ENCODE assay signal across 21 cellular contexts in the genomic region with DNA sequence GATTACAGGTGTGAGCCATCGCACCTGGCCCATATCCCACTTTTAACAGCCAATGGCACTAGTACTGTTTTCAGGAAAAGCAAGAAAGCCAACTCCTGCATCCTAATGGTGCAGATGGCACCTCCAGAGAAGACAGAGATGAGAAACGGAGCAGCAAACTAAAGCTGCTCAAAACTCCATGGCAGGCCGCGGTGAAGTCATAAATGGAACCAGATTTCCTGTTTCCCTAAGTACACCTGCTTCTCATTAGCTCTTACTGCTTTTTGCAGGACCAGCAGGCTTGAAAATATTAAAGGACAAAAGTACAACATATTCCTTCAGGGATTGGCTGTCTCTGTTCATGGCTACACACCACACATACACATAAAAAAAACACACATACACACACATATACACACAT. TPM values are rescaled to one million over a fixed set of nuclear protein-coding genes. Genes with fewer than 3 reads are reported as not detected.
DNase-seq lines count a peak whose midpoint lies in the region; ATAC-seq and TF ChIP-seq lines count a peak whose summit lies in the region.
"Had no signal": no experiment of that assay in that cellular context is flagged by ENCODE, and none has a peak within 500 bp of the region (broad histone marks: within the 10 kb centered on the region; RNA-seq: fewer than 3 reads in every experiment).

No MANE protein-coding gene starts in this region.

- CTCF ChIA-PET in GM10248 (lab: Yijun Ruan, JAX): interaction anchor here (1.2 to 6.2 kb wide), 9 partner anchors 11 to 68 kb away, joined by 3 to 30 read pairs (median 7); partner anchors contain the start of gene MAPK1IP1L

- DNase-seq in DMS 273 (lab: John Stamatoyannopoulos, UW; ENCODE audit: unreplicated experiment): peak; percentile 28
- no peak for DNase-seq in DMS 273 treated with DMSO at 0.1 percent for 48 hours (lab: John Stamatoyannopoulos, UW)
- peak; percentile 10 for DNase-seq in NCI-H2171 (lab: John Stamatoyannopoulos, UW)
- DNase-seq in fibroblast of the aortic adventitia (ENCODE audit: low read depth): peak; percentile 53
- no peak for DNase-seq in transverse colon
- no peak for DNase-seq in foreskin keratinocyte
- DNase-seq in NCI-H1436 treated with DMSO at 0.1 percent for 48 hours (lab: John Stamatoyannopoulos, UW): no peak
- DNase-seq in GM10248 (ENCODE audit: extremely low spot score): no peak
- DNase-seq: activated CD4-positive, CD25-positive, alpha-beta regulatory T cell treated with anti-CD3 and anti-CD28 coated beads, Interleukin-2, amount 50 U/mL, for 72 hours; activated CD8-positive, alpha-beta memory T cell treated with anti-CD3 and anti-CD28 coated beads for 24 hours; activated T-cell treated with anti-CD3 and anti-CD28 coated beads, Interleukin-2, amount 50 U/mL, for 24 hours; amniotic stem cell; foreskin melanocyte; immature natural killer cell; left ventricle myocardium superior; MM.1S; NCI-H1417 treated with DMSO at 0.1 percent for 48 hours; psoas muscle had no signal

- in situ Hi-C loops in transverse colon (cut with MboI; ENCODE audit: low pct_ligation_motif_present in 1 of 4, low pct_unique_long_range_greater_than_20kb in 1 of 4, low sequenced_read_pairs in 3 of 4): loop anchor here in 2 of 4 donors (5.0 to 10.0 kb wide), 2 partner anchors 62 to 65 kb away; no protein-coding TSS in a partner anchor

- 61 to 95% methylated on average over 3 to 4 of the region's 4 CpGs for WGBS in transverse colon (ENCODE audit: low coverage in 1 of 2), 2 donors

- intact Hi-C loops in transverse colon (cut with DNase I; ENCODE audit: low total_unique reads): no loop called here

- no peak for TF ChIP-seq EP300 in transverse colon (IDR thresholded peaks at IDR 0.05; ENCODE audit: low read depth)

- H3K27ac ChIP-seq in transverse colon: peak overlapping the region; percentile 64 to 73 (median 68)
- no peak overlapping the region for H3K27ac ChIP-seq in foreskin keratinocyte
- H3K27ac ChIP-seq: 22Rv1, C4-2B, psoas muscle had no signal

- H3K9me3 ChIP-seq in transverse colon: no peaks in the 10 kb centered on the region
- H3K9me3 ChIP-seq: psoas muscle had no signal

- no peak for ATAC-seq in foreskin keratinocyte
- ATAC-seq: HCT116, left ventricle myocardium superior, psoas muscle had no signal

- POLR2A ChIA-PET in GM10248 (lab: Yijun Ruan, JAX): no interaction called here

- no peaks in the 10 kb centered on the region for H3K36me3 ChIP-seq in transverse colon

- H3K4me1 ChIP-seq in transverse colon (peaks cover 0 to 33% (median 1%) of the 10 kb centered on the region in 4 donors), foreskin keratinocyte (peaks cover 7% of the 10 kb centered on the region)
- H3K4me1 ChIP-seq: psoas muscle had no signal

- H3K27me3 ChIP-seq in transverse colon: no peaks in the 10 kb centered on the region
- no peaks in the 10 kb centered on the region for H3K27me3 ChIP-seq in foreskin keratinocyte

- TF ChIP-seq CTCF in fibroblast of the aortic adventitia (IDR thresholded peaks at IDR 0.05; ENCODE audit: insufficient read depth, low read length) (no peak), transverse colon (IDR thresholded peaks at IDR 0.05) (no peak), foreskin keratinocyte (conservative IDR thresholded peaks at IDR 0.05) (no peak), GM10248 (IDR thresholded peaks at IDR 0.05; ENCODE audit: control extremely low read depth, extremely low read depth, low read depth, missing control alignments) (no peak)

- no peak overlapping the region for H3K4me3 ChIP-seq in fibroblast of the aortic adventitia (ENCODE audit: low read depth, low read length)
- no peak overlapping the region for H3K4me3 ChIP-seq in transverse colon
- H3K4me3 ChIP-seq: psoas muscle had no signal

- no peak for TF ChIP-seq POLR2A in transverse colon (IDR thresholded peaks at IDR 0.05)

RNA-seq across cellular contexts. Expression of gene LGALS3, which starts 36.7 kb away (rescaled TPM):
- 83.3 and 475 TPM in 2 replicates for total RNA-seq in fibroblast of the aortic adventitia (ENCODE audit: low replicate concordance)
- total RNA-seq in transverse colon: 1,000 to 10,000 TPM in 3 of 4 donors, 100 to 1,000 TPM in 1; 388 to 2,805 (median 1,702) TPM
- total RNA-seq in foreskin keratinocyte: 141 and 152 TPM in 2 replicates
- polyA plus RNA-seq in foreskin keratinocyte: 216 and 249 TPM in 2 replicates

RNA-seq across cellular contexts. Expression of gene MAPK1IP1L, which starts 40.9 kb away (rescaled TPM):
- total RNA-seq in fibroblast of the aortic adventitia (ENCODE audit: low replicate concordance) (16.2 and 71.8 TPM in 2 replicates), transverse colon (10 to 100 TPM; 50.2 to 96.9 (median 57.6) TPM), foreskin keratinocyte (72.8 and 73.9 TPM in 2 replicates)
- 38.7 and 44.5 TPM in 2 replicates for polyA plus RNA-seq in foreskin keratinocyte

Comparison
In these comparisons a context has a peak if more than half of its experiments do, and no peak if none do; other contexts are left out.
1. DNase-seq: peak in DMS 273 (single experiment), NCI-H2171 (single experiment) and fibroblast of the aortic adventitia (single experiment); none in DMS 273 treated with DMSO at 0.1 percent for 48 hours (single experiment), transverse colon (single experiment), foreskin keratinocyte (0 of 2), NCI-H1436 treated with DMSO at 0.1 percent for 48 hours (single experiment) and GM10248 (single experiment).